In genomic region chr5:172447646-172448365, GRCh38 we compare ENCODE assay signal across 17 cellular contexts.
"Had no signal": no experiment of that assay in that cellular context is flagged by ENCODE, and none has a peak within 500 bp of the region (broad histone marks: within the 10 kb centered on the region; RNA-seq: fewer than 3 reads in every experiment).

No MANE protein-coding gene starts in this region.

- H3K9me3 Mint-ChIP-seq: activated CD4-positive, alpha-beta memory T cell treated with anti-CD3 and anti-CD28 coated beads, Interleukin-2, amount 10 ng/mL, durations not matched to agents 7 days and 5 days; activated naive CD4-positive, alpha-beta T cell treated with anti-CD3 and anti-CD28 coated beads for 36 hours; activated T-cell treated with anti-CD3 and anti-CD28 coated beads, Interleukin-2, amount 50 U/mL, for 72 hours; dendritic cell treated with granulocyte-macrophage colony-stimulating factor and Interleukin-4, amounts not matched to agents 40 ng/mL and 50 ng/mL, for 4 days; neural progenitor cell had no signal

- H3K4me2 ChIP-seq: hepatocyte, neural progenitor cell had no signal

- H3K4me3 ChIP-seq: hepatocyte, neural progenitor cell had no signal

- ATAC-seq: activated CD4-positive, alpha-beta T cell treated with anti-CD3 and anti-CD28 coated beads for 36 hours; activated T-cell treated with anti-CD3 and anti-CD28 coated beads, Interleukin-2, amount 50 U/mL, for 72 hours; left ventricle myocardium superior had no signal

- H3K27ac ChIP-seq: hepatocyte, neural progenitor cell, parathyroid adenoma, WERI-Rb-1 had no signal

- H3K36me3 ChIP-seq: neural progenitor cell, WERI-Rb-1 had no signal

- H3K27me3 ChIP-seq: hepatocyte, neural progenitor cell had no signal

- FAIRE-seq: kidney had no signal

- DNase-seq: activated CD4-positive, alpha-beta memory T cell treated with anti-CD3 and anti-CD28 coated beads, Interleukin-2, amount 10 ng/mL, durations not matched to agents 7 days and 5 days; activated CD4-positive, alpha-beta T cell treated with anti-CD3 and anti-CD28 coated beads for 36 hours; activated CD8-positive, alpha-beta memory T cell treated with anti-CD3 and anti-CD28 coated beads, Interleukin-2, amount 50 U/mL, for 4 hours; activated naive CD4-positive, alpha-beta T cell treated with anti-CD3 and anti-CD28 coated beads for 36 hours; activated T-cell treated with anti-CD3 and anti-CD28 coated beads, Interleukin-2, amount 50 U/mL, for 72 hours; cerebellar nuclear complex; erythroblast; kidney; left ventricle myocardium superior; retina; substantia nigra; T-helper 1 cell; WERI-Rb-1 had no signal

- H3K4me3 Mint-ChIP-seq: activated CD4-positive, alpha-beta memory T cell treated with anti-CD3 and anti-CD28 coated beads, Interleukin-2, amount 10 ng/mL, durations not matched to agents 7 days and 5 days; activated CD4-positive, alpha-beta T cell treated with anti-CD3 and anti-CD28 coated beads for 36 hours; activated naive CD4-positive, alpha-beta T cell treated with anti-CD3 and anti-CD28 coated beads for 36 hours; activated T-cell treated with anti-CD3 and anti-CD28 coated beads, Interleukin-2, amount 50 U/mL, for 72 hours; dendritic cell treated with granulocyte-macrophage colony-stimulating factor and Interleukin-4, amounts not matched to agents 40 ng/mL and 50 ng/mL, for 4 days; neural progenitor cell had no signal

- H2AFZ ChIP-seq: hepatocyte, neural progenitor cell had no signal

- H3K9ac ChIP-seq: neural progenitor cell, parathyroid adenoma had no signal

- H3K27ac Mint-ChIP-seq: activated CD4-positive, alpha-beta memory T cell treated with anti-CD3 and anti-CD28 coated beads, Interleukin-2, amount 10 ng/mL, durations not matched to agents 7 days and 5 days; activated CD4-positive, alpha-beta T cell treated with anti-CD3 and anti-CD28 coated beads for 36 hours; activated naive CD4-positive, alpha-beta T cell treated with anti-CD3 and anti-CD28 coated beads for 36 hours; activated T-cell treated with anti-CD3 and anti-CD28 coated beads, Interleukin-2, amount 50 U/mL, for 72 hours; dendritic cell treated with granulocyte-macrophage colony-stimulating factor and Interleukin-4, amounts not matched to agents 40 ng/mL and 50 ng/mL, for 4 days; neural progenitor cell had no signal
